8 cellular contexts compared by ENCODE assay signal in genomic region chr5:137888489-137888874, GRCh38. TPM values are rescaled to one million over a fixed set of nuclear protein-coding genes. Genes with fewer than 3 reads are reported as not detected.
DNase-seq lines count a peak whose midpoint lies in the region; TF ChIP-seq lines count a peak whose summit lies in the region.

No MANE protein-coding gene starts in this region.

- H3F3A ChIP-seq in PC-9 (ENCODE audit: insufficient read depth, low read depth), result no peaks in the 10 kb centered on the region; the same call in 1 of the 2 replicates

- no peaks in the 10 kb centered on the region for H3K9me2 ChIP-seq in PC-9 (ENCODE audit: insufficient read depth)

- H3K4me3 ChIP-seq in GM08714 (ENCODE audit: low read length) (peak overlapping the region; percentile 62), PC-9 (peak overlapping the region; percentile 67), epithelial cell of proximal tubule (ENCODE audit: low read depth, low read length) (peak overlapping the region; percentile 60)

- H3K4me3 Mint-ChIP-seq in progenitor cell of endocrine pancreas (ENCODE audit: low read depth), result no peak overlapping the region

- CTCF ChIA-PET in PC-9 (lab: Charles Lee), result interaction anchor here (0.6 to 2.3 kb wide), 2 partner anchors 110 to 1738 kb away, joined by 3 to 9 read pairs; no protein-coding TSS in a partner anchor

- no peaks in the 10 kb centered on the region for H3K27me3 Mint-ChIP-seq in progenitor cell of endocrine pancreas

- no peak for DNase-seq in PC-9
- DNase-seq in epithelial cell of proximal tubule (ENCODE audit: low read depth), result no peak
- DNase-seq in progenitor cell of endocrine pancreas (ENCODE audit: low spot score, unreplicated experiment), result no peak
- DNase-seq in HCEC 1CT, result no peak
- DNase-seq in NCI-H1048 (lab: John Stamatoyannopoulos, UW), result no peak
- DNase-seq in head of caudate nucleus, result no peak
- no peak for DNase-seq in DMS 273 treated with DMSO at 0.1 percent for 48 hours (lab: John Stamatoyannopoulos, UW)

- H3K27ac ChIP-seq in PC-9, result peak overlapping the region; percentile 63

- POLR2A ChIA-PET in PC-9 (lab: Charles Lee; ENCODE audit: unreplicated experiment), result interaction anchor here (0.7 kb wide), 2 partner anchors 54 to 443 kb away, joined by 3 to 6 read pairs; no protein-coding TSS in a partner anchor

- intact Hi-C loops in PC-9 (cut with micrococcal nuclease; ENCODE audit: unreplicated experiment) (loop anchor here (2.0 to 10.0 kb wide), 2 partner anchors 56 to 104 kb away; no protein-coding TSS in a partner anchor), head of caudate nucleus (cut with DNase I) (loop anchor here (10.0 kb wide), 1 partner anchor 146 kb away; the partner anchor contains the start of gene FAM13B)

- H3K36me3 Mint-ChIP-seq in progenitor cell of endocrine pancreas (ENCODE audit: insufficient read depth), result no peaks in the 10 kb centered on the region

- 0 out of 2 replicates have a peak, but pooled peaks cover 4% of the 10 kb centered on the region for H3K79me2 ChIP-seq in PC-9 (ENCODE audit: low read depth)

- peaks cover 29% of the 10 kb centered on the region for H3K4me1 ChIP-seq in PC-9 (replicated peaks; ENCODE audit: insufficient read depth)

- BruUV-seq in PC-9 (replicated peaks; lab: Mats Ljungman, UMichigan), result no TSS peak

- H3K27me3 ChIP-seq in PC-9 (ENCODE audit: insufficient read depth, low read depth), result no peaks in the 10 kb centered on the region

- H3K36me3 ChIP-seq in PC-9 (ENCODE audit: low read depth), result no peaks in the 10 kb centered on the region

- no peaks in the 10 kb centered on the region for H4K20me1 ChIP-seq in PC-9 (ENCODE audit: insufficient read depth)

- H2AFZ ChIP-seq in PC-9, result peak overlapping the region; percentile 99

- H3K9me3 Mint-ChIP-seq in progenitor cell of endocrine pancreas (ENCODE audit: low read depth), result no peaks in the 10 kb centered on the region

- peak overlapping the region; percentile 88 for H3K4me2 ChIP-seq in PC-9

- no peaks in the 10 kb centered on the region for H3K9me3 ChIP-seq in PC-9 (ENCODE audit: insufficient read depth, low read depth)

- peak overlapping the region; percentile 39 for H3K27ac Mint-ChIP-seq in progenitor cell of endocrine pancreas

- TF ChIP-seq CTCF in PC-9 (conservative IDR thresholded peaks at IDR 0.05) (no peak), epithelial cell of proximal tubule (conservative IDR thresholded peaks at IDR 0.05; ENCODE audit: low read depth, low read length) (no peak), progenitor cell of endocrine pancreas (IDR thresholded peaks at IDR 0.05; ENCODE audit: unreplicated experiment) (no peak)

- H3K4me1 Mint-ChIP-seq in progenitor cell of endocrine pancreas (ENCODE audit: low read depth), result peaks cover 19% of the 10 kb centered on the region

RNA-seq across cellular contexts. Expression of gene PKD2L2, which starts 0.8 kb away (rescaled TPM):
- total RNA-seq in PC-9 (2021) (0.46 and 0.50 TPM in 2 replicates), epithelial cell of proximal tubule (not detected in 2 replicates), progenitor cell of endocrine pancreas (not detected in 2 replicates)

RNA-seq across cellular contexts. Expression of gene MYOT, which starts 20.8 kb away (rescaled TPM):
- not detected in 2 replicates for total RNA-seq in PC-9 (2021)
- total RNA-seq in epithelial cell of proximal tubule, result not detected in 2 replicates
- not detected in 2 replicates for total RNA-seq in progenitor cell of endocrine pancreas
